ENCODE assay signal across 19 cellular contexts in genomic region chr15:57100136-57100539, GRCh38.
DNase-seq lines count a peak whose midpoint lies in the region; ATAC-seq, FAIRE-seq and TF ChIP-seq lines count a peak whose summit lies in the region.
"Had no signal": no experiment of that assay in that cellular context is flagged by ENCODE, and none has a peak within 500 bp of the region (broad histone marks: within the 10 kb centered on the region; RNA-seq: fewer than 3 reads in every experiment).

No MANE protein-coding gene starts in this region.

- peak; percentile 91 for FAIRE-seq in GM12892 (lab: Jason Lieb, UNC)
- FAIRE-seq: TTC549 had no signal

- ATAC-seq in HG02885 (IDR thresholded peaks at IDR 0.05; ENCODE audit: poor library complexity, unreplicated experiment), result peak; percentile 51
- peak; percentile 45 for ATAC-seq in sciatic nerve
- ATAC-seq in HG03196 (IDR thresholded peaks at IDR 0.05; ENCODE audit: unreplicated experiment), result no peak

- TF ChIP-seq POLR2A in GM12892 (IDR thresholded peaks at IDR 0.05; ENCODE audit: low read depth, low read length), result no peak

- intact Hi-C loops in sciatic nerve (cut with DNase I), result no loop called here

- DNase-seq in GM12892 (ENCODE audit: insufficient read length) (no peak), NOMO-1 treated with dmso at 0.1 percent for 144 hours (lab: John Stamatoyannopoulos, UW; ENCODE audit: unreplicated experiment) (peak; percentile 24), sciatic nerve (ENCODE audit: low spot score) (no peak), T-helper 9 cell (no peak), GDM1 (lab: John Stamatoyannopoulos, UW) (no peak)
- DNase-seq: activated CD4-positive, alpha-beta T cell treated with anti-CD3 and anti-CD28 coated beads, Interleukin-2, amount 50 U/mL, for 1 hour; activated naive CD8-positive, alpha-beta T cell treated with anti-CD3 and anti-CD28 coated beads for 36 hours; activated T-cell treated with anti-CD3 and anti-CD28 coated beads, Interleukin-2, amount 50 U/mL, for 24 hours; brain microvascular endothelial cell; dorsolateral prefrontal cortex; esophagus squamous epithelium; head of caudate nucleus; NCI-H2029; retina; SJCRH30; stimulated activated CD4-positive, alpha-beta T cell treated with anti-CD3 and anti-CD28 coated beads, Interleukin-2, amount 100 ng/mL, for 24 hours had no signal
